8 cellular contexts compared by ENCODE assay signal in genomic region chr4:39636786-39637185, GRCh38. TPM values are rescaled to one million over a fixed set of nuclear protein-coding genes. Genes with fewer than 3 reads are reported as not detected.
A peak's percentile ranks its signal among the peaks of the same experiment; 100 is the strongest.
DNase-seq lines count a peak whose midpoint lies in the region; ATAC-seq, FAIRE-seq and TF ChIP-seq lines count a peak whose summit lies in the region.

No MANE protein-coding gene starts in this region.

- intact Hi-C loops in Caco-2 (cut with micrococcal nuclease; ENCODE audit: unreplicated experiment) = loop anchor here (2.0 to 5.0 kb wide), 3 partner anchors 14 to 341 kb away; partner anchors contain the start of gene PDS5A

- H2BK5ac ChIP-seq in neuronal stem cell (ENCODE audit: low read length) = no peak overlapping the region

- H4K8ac ChIP-seq in neuronal stem cell (ENCODE audit: low read depth, low read length) = no peak overlapping the region

- CTCF ChIA-PET in Caco-2 (lab: Charles Lee) = no interaction called here

- peak overlapping the region; percentile 94 for H3K4me3 ChIP-seq in Caco-2 (ENCODE audit: low read depth, low read length)
- H3K4me3 ChIP-seq in OCI-LY3 (ENCODE audit: low read length) = peak overlapping the region; percentile 87
- H3K4me3 ChIP-seq in neuronal stem cell (ENCODE audit: low read length in 2 of 2) = peak overlapping the region in 1 of 2 donors; percentile 68

- H3K23ac ChIP-seq in neuronal stem cell (ENCODE audit: low read depth, low read length, poor library complexity) = no peak overlapping the region

- peaks cover 15% of the 10 kb centered on the region for H3K4me1 Mint-ChIP-seq in Caco-2 (ENCODE audit: low read depth, unreplicated experiment)

- H2BK15ac ChIP-seq in neuronal stem cell (ENCODE audit: low read length) = no peak overlapping the region

- H3K27me3 Mint-ChIP-seq in Caco-2 (ENCODE audit: insufficient read depth, unreplicated experiment) = no peaks in the 10 kb centered on the region

- peaks cover 10% of the 10 kb centered on the region for H3K36me3 Mint-ChIP-seq in Caco-2 (ENCODE audit: insufficient read depth, unreplicated experiment)

- no peak for TF ChIP-seq CTCF in Caco-2 (IDR thresholded peaks at IDR 0.05; ENCODE audit: insufficient read depth in 1 of 2, low read depth in 1 of 2, low read length in 1 of 2, severe bottlenecking in 1 of 2, unreplicated experiment in 1 of 2)
- TF ChIP-seq CTCF in OCI-LY3 (IDR thresholded peaks at IDR 0.05; ENCODE audit: low read depth, low read length) = no peak

- POLR2A ChIA-PET in Caco-2 (lab: Charles Lee) = no interaction called here

- no peaks in the 10 kb centered on the region for H4K20me1 ChIP-seq in OCI-LY3 (ENCODE audit: insufficient read depth, low read length)

- DNase-seq in Caco-2 (no peak), neuronal stem cell (ENCODE audit: low spot score) (no peak), cerebellar nuclear complex (lab: John Stamatoyannopoulos, UW) (no peak), kidney glomerular epithelial cell (lab: John Stamatoyannopoulos, UW) (no peak)

- 0 out of 2 replicates have a peak, but pooled peaks cover 5% of the 10 kb centered on the region for H3K79me2 ChIP-seq in OCI-LY3 (ENCODE audit: low read length)

- no peak overlapping the region for H2AFZ ChIP-seq in OCI-LY3 (ENCODE audit: low read depth, low read length)
- H2AFZ ChIP-seq in neuronal stem cell (ENCODE audit: low read length) = peak overlapping the region; percentile 91

- peak; percentile 66 for FAIRE-seq in endometrium (lab: Jason Lieb, UNC)

- peaks cover 29% of the 10 kb centered on the region for H3K4me1 ChIP-seq in Caco-2
- H3K4me1 ChIP-seq in OCI-LY3 (ENCODE audit: low read length) = peaks cover 47% of the 10 kb centered on the region
- peaks cover 0 to 2% of the 10 kb centered on the region in 2 donors for H3K4me1 ChIP-seq in neuronal stem cell (ENCODE audit: control insufficient read depth in 2 of 2, insufficient read depth in 1 of 2, low read depth in 1 of 2, low read length in 2 of 2)

- no peak overlapping the region for H2BK120ac ChIP-seq in neuronal stem cell (ENCODE audit: low read depth, low read length)

- no peak overlapping the region for H2BK12ac ChIP-seq in neuronal stem cell (ENCODE audit: low read length)

- H3K79me1 ChIP-seq in neuronal stem cell (ENCODE audit: low read depth, low read length) = peaks cover 2% of the 10 kb centered on the region

- BruUV-seq in Caco-2 (replicated peaks; lab: Mats Ljungman, UMichigan) = no TSS peak

- no peak for ATAC-seq in HG02610 (IDR thresholded peaks at IDR 0.05; ENCODE audit: unreplicated experiment)
- ATAC-seq in GM19463 (IDR thresholded peaks at IDR 0.05; ENCODE audit: unreplicated experiment) = no peak

- H3K27ac Mint-ChIP-seq in Caco-2 (ENCODE audit: unreplicated experiment) = peak overlapping the region; percentile 74

- peak overlapping the region; percentile 96 for H3K4me2 ChIP-seq in OCI-LY3 (ENCODE audit: low read length)
- no peak overlapping the region for H3K4me2 ChIP-seq in neuronal stem cell (ENCODE audit: insufficient read depth, low read length, poor library complexity, severe bottlenecking)

- H3K36me3 ChIP-seq in Caco-2 (ENCODE audit: control insufficient read depth, insufficient read depth, low read length) = no peaks in the 10 kb centered on the region
- H3K36me3 ChIP-seq in OCI-LY3 (replicated peaks; ENCODE audit: low read depth, low read length) = no peaks in the 10 kb centered on the region
- no peaks in the 10 kb centered on the region for H3K36me3 ChIP-seq in neuronal stem cell (replicated peaks in 1 of 2; ENCODE audit: control insufficient read depth in 2 of 2, insufficient read depth in 2 of 2, low read length in 2 of 2)

- H3K14ac ChIP-seq in neuronal stem cell (ENCODE audit: low read length) = no peak overlapping the region

- no peak overlapping the region for H2AK5ac ChIP-seq in neuronal stem cell (ENCODE audit: low read depth, low read length)

- H3K27me3 ChIP-seq in Caco-2 (replicated peaks; ENCODE audit: control insufficient read depth, insufficient read depth, low read length) (no peaks in the 10 kb centered on the region), OCI-LY3 (ENCODE audit: low read depth, low read length) (no peaks in the 10 kb centered on the region), neuronal stem cell (ENCODE audit: control insufficient read depth in 3 of 3, insufficient read depth in 3 of 3, low read depth in 1 of 3, low read length in 3 of 3) (no peaks in the 10 kb centered on the region)

- no CpG with 5 or more reads among the region's 5 CpGs for WGBS in neuronal stem cell (ENCODE audit: extremely low coverage in 2 of 2, insufficient read length in 2 of 2, insufficient replicate concordance in 1 of 2), 2 donors

- H3K9ac ChIP-seq in OCI-LY3 (ENCODE audit: low read length) (peak overlapping the region; percentile 72), neuronal stem cell (ENCODE audit: low read depth, low read length, poor library complexity) (no peak overlapping the region)

- H3K4ac ChIP-seq in neuronal stem cell (ENCODE audit: low read length) = no peak overlapping the region

- H3K9me3 Mint-ChIP-seq in Caco-2 (ENCODE audit: unreplicated experiment) = no peaks in the 10 kb centered on the region

- no peak overlapping the region for H3K18ac ChIP-seq in neuronal stem cell (ENCODE audit: low read length)

- H3K9me3 ChIP-seq in Caco-2 (no peaks in the 10 kb centered on the region), OCI-LY3 (ENCODE audit: insufficient read depth, low read length) (no peaks in the 10 kb centered on the region), neuronal stem cell (replicated peaks in 1 of 2; ENCODE audit: control insufficient read depth in 2 of 2, insufficient read depth in 1 of 2, low read depth in 1 of 2, low read length in 2 of 2) (no peaks in the 10 kb centered on the region)

- no peak overlapping the region for H4K91ac ChIP-seq in neuronal stem cell (ENCODE audit: low read depth, low read length, poor library complexity)

- peak overlapping the region; percentile 85 for H3K4me3 Mint-ChIP-seq in Caco-2 (ENCODE audit: unreplicated experiment)

- H3K27ac ChIP-seq in OCI-LY3 (ENCODE audit: low read length) (peak overlapping the region; percentile 73; the same call in 1 of the 2 replicates), neuronal stem cell (replicated peaks; ENCODE audit: low read length) (no peak overlapping the region)

RNA-seq across cellular contexts. Expression of gene SMIM14, which starts 1.9 kb away (rescaled TPM):
- total RNA-seq in Caco-2 (2022) = 37.6 and 41.0 TPM in 2 replicates
- 20.1 TPM for polyA plus RNA-seq in neuronal stem cell (2013, experiment 1 of 2)
- polyA plus RNA-seq in neuronal stem cell (2013, experiment 2 of 2) = 19.9 TPM
